9 cellular contexts compared by ENCODE assay signal in genomic region chr1:178541396-178541795, GRCh38. TPM values are rescaled to one million over a fixed set of nuclear protein-coding genes. Genes with fewer than 3 reads are reported as not detected.
DNase-seq lines count a peak whose midpoint lies in the region; ATAC-seq and TF ChIP-seq lines count a peak whose summit lies in the region.
"Had no signal": no experiment of that assay in that cellular context is flagged by ENCODE, and none has a peak within 500 bp of the region (broad histone marks: within the 10 kb centered on the region; RNA-seq: fewer than 3 reads in every experiment).

No MANE protein-coding gene starts in this region.

- DNase-seq in AG04450 (ENCODE audit: low read depth, low spot score): no peak
- DNase-seq in HFFc6: no peak
- DNase-seq in breast epithelium (ENCODE audit: low spot score in 2 of 2): no peak
- DNase-seq in naive thymus-derived CD4-positive, alpha-beta T cell: no peak
- no peak for DNase-seq in stimulated activated CD4-positive, alpha-beta T cell treated with anti-CD3 and anti-CD28 coated beads, Interleukin-2, amount 100 ng/mL, for 24 hours
- no peak for DNase-seq in AG08395 (ENCODE audit: low spot score)
- no peak for DNase-seq in HUDEP-2 (lab: John Stamatoyannopoulos, UW; ENCODE audit: unreplicated experiment in 76 of 76)
- DNase-seq: retina had no signal

- H3K27me3 ChIP-seq in AG04450 (ENCODE audit: control insufficient read depth, insufficient read depth, low read length) (no peaks in the 10 kb centered on the region), breast epithelium (no peaks in the 10 kb centered on the region)
- no peaks in the 10 kb centered on the region for H3K27me3 ChIP-seq in naive thymus-derived CD4-positive, alpha-beta T cell (ENCODE audit: control insufficient read depth in 2 of 2, insufficient read depth in 2 of 2, low read length in 2 of 2)

- H3K27ac ChIP-seq in AG04450 (ENCODE audit: low read depth, low read length): peak overlapping the region; percentile 65
- H3K27ac ChIP-seq in breast epithelium: no peak overlapping the region
- no peak overlapping the region for H3K27ac ChIP-seq in naive thymus-derived CD4-positive, alpha-beta T cell (ENCODE audit: low read depth, low read length)

- peak overlapping the region; percentile 87 for H3K27ac Mint-ChIP-seq in HFFc6
- peak overlapping the region in 6 of 9 donors; percentile 11 to 88 (median 68) for H3K27ac Mint-ChIP-seq in naive thymus-derived CD4-positive, alpha-beta T cell

- intact Hi-C loops in breast epithelium (cut with DNase I; ENCODE audit: low total_unique reads): no loop called here
- intact Hi-C loops in naive thymus-derived CD4-positive, alpha-beta T cell (cut with micrococcal nuclease): loop anchor here (10.0 kb wide), 2 partner anchors 543 to 1273 kb away; partner anchors contain the start of gene TOR3A (in 1 of the 2)

- TF ChIP-seq CTCF in AG04450 (IDR thresholded peaks at IDR 0.05; ENCODE audit: low read depth, low read length) (no peak), HFFc6 (IDR thresholded peaks at IDR 0.05) (no peak), breast epithelium (IDR thresholded peaks at IDR 0.05) (no peak)

- H3K4me3 ChIP-seq in AG04450 (ENCODE audit: low read depth, low read length) (no peak overlapping the region), breast epithelium (peak overlapping the region in 2 of 3 donors; percentile 76 to 91)
- peak overlapping the region; percentile 99 for H3K4me3 ChIP-seq in naive thymus-derived CD4-positive, alpha-beta T cell (ENCODE audit: low read length)

- H3K27me3 Mint-ChIP-seq in HFFc6 (ENCODE audit: insufficient read depth): no peaks in the 10 kb centered on the region
- no peaks in the 10 kb centered on the region for H3K27me3 Mint-ChIP-seq in naive thymus-derived CD4-positive, alpha-beta T cell

- CTCF ChIA-PET in AG04450 (lab: Charles Lee): interaction anchor here (0.6 to 8.9 kb wide), 8 partner anchors 185 to 463 kb away, joined by 3 to 176 read pairs (median 6); no protein-coding TSS in a partner anchor
- CTCF ChIA-PET in naive thymus-derived CD4-positive, alpha-beta T cell (lab: Charles Lee): interaction anchor here (1.2 to 2.0 kb wide), 3 partner anchors 10 to 461 kb away, joined by 5 to 11 read pairs (median 5); no protein-coding TSS in a partner anchor

- H3K4me1 Mint-ChIP-seq in HFFc6 (ENCODE audit: low read depth): peaks cover 89% of the 10 kb centered on the region
- H3K4me1 Mint-ChIP-seq in naive thymus-derived CD4-positive, alpha-beta T cell: peaks cover 0 to 15% (median 10%) of the 10 kb centered on the region in 7 donors

- peaks cover 23% of the 10 kb centered on the region for H3K36me3 Mint-ChIP-seq in HFFc6 (ENCODE audit: low read depth)
- no peaks in the 10 kb centered on the region for H3K36me3 Mint-ChIP-seq in naive thymus-derived CD4-positive, alpha-beta T cell

- peak overlapping the region; percentile 94 for H3K4me3 Mint-ChIP-seq in HFFc6
- H3K4me3 Mint-ChIP-seq in naive thymus-derived CD4-positive, alpha-beta T cell: peak overlapping the region; percentile 89 to 96 (median 92)

- no peak for TF ChIP-seq POLR2A in breast epithelium (IDR thresholded peaks at IDR 0.05)

- H3K9me3 ChIP-seq in AG04450 (ENCODE audit: control insufficient read depth, insufficient read depth, low read length) (no peaks in the 10 kb centered on the region; the same call in 1 of the 2 replicates), breast epithelium (no peaks in the 10 kb centered on the region)
- no peaks in the 10 kb centered on the region for H3K9me3 ChIP-seq in naive thymus-derived CD4-positive, alpha-beta T cell (ENCODE audit: control insufficient read depth in 2 of 3, low read length in 3 of 3)

- no peaks in the 10 kb centered on the region for H3K9me3 Mint-ChIP-seq in HFFc6
- H3K9me3 Mint-ChIP-seq in naive thymus-derived CD4-positive, alpha-beta T cell: no peaks in the 10 kb centered on the region

- ATAC-seq in naive thymus-derived CD4-positive, alpha-beta T cell: no peak
- ATAC-seq in GM18511 (IDR thresholded peaks at IDR 0.05; ENCODE audit: unreplicated experiment): no peak

- POLR2A ChIA-PET in AG04450 (lab: Yijun Ruan, JAX): interaction anchor here (0.5 to 1.2 kb wide), 3 partner anchors 185 to 585 kb away, joined by 3 to 7 read pairs (median 3); no protein-coding TSS in a partner anchor
- POLR2A ChIA-PET in naive thymus-derived CD4-positive, alpha-beta T cell (lab: Charles Lee): no interaction called here

- H3K4me1 ChIP-seq in breast epithelium: no peaks in the 10 kb centered on the region
- peaks cover 0 to 5% of the 10 kb centered on the region in 2 donors for H3K4me1 ChIP-seq in naive thymus-derived CD4-positive, alpha-beta T cell (ENCODE audit: control insufficient read depth in 2 of 2, insufficient read depth in 2 of 2, low read length in 2 of 2)

- H3K36me3 ChIP-seq in breast epithelium: no peaks in the 10 kb centered on the region
- peaks cover 0 to 3% (median 0%) of the 10 kb centered on the region in 3 experiments for H3K36me3 ChIP-seq in naive thymus-derived CD4-positive, alpha-beta T cell (ENCODE audit: control insufficient read depth in 2 of 3, insufficient read depth in 3 of 3, low read length in 3 of 3)

RNA-seq across cellular contexts. Expression of gene TEX35, which starts 28.5 kb away (rescaled TPM):
- polyA plus RNA-seq in AG04450 (2011; rRNA removed): not detected in 2 replicates
- not detected in 2 replicates for polyA minus RNA-seq in AG04450 (2011; rRNA and poly(A)+ RNA removed)
- total RNA-seq in HFFc6 (2021; fragmentation: NEBNext Ultra II Directional; extraction: Animal tissue kit (Norgen Biotek cat#: 25700)): under 1 TPM in 1 of 6 experiments, not detected in 5; 0.10 TPM
- total RNA-seq in breast epithelium: not detected
- not detected for total RNA-seq in naive thymus-derived CD4-positive, alpha-beta T cell
- polyA plus RNA-seq in naive thymus-derived CD4-positive, alpha-beta T cell: not detected

RNA-seq across cellular contexts. Expression of gene CLEC20A, which starts 44.6 kb away (rescaled TPM):
- polyA plus RNA-seq in AG04450 (2011; rRNA removed): not detected in 2 replicates
- polyA minus RNA-seq in AG04450 (2011; rRNA and poly(A)+ RNA removed): not detected in 2 replicates
- not detected for total RNA-seq in HFFc6 (2021; fragmentation: NEBNext Ultra II Directional; extraction: Animal tissue kit (Norgen Biotek cat#: 25700))
- not detected for total RNA-seq in breast epithelium
- total RNA-seq in naive thymus-derived CD4-positive, alpha-beta T cell: not detected
- not detected for polyA plus RNA-seq in naive thymus-derived CD4-positive, alpha-beta T cell
